Comparison of ENCODE assay signal across 8 cellular contexts in genomic region chrX:155262970-155263754, GRCh38. TPM values are rescaled to one million over a fixed set of nuclear protein-coding genes. Genes with fewer than 3 reads are reported as not detected.
DNase-seq lines count a peak whose midpoint lies in the region; ATAC-seq and TF ChIP-seq lines count a peak whose summit lies in the region.

No MANE protein-coding gene starts in this region.

- no peak for DNase-seq in activated naive CD4-positive, alpha-beta T cell treated with anti-CD3 and anti-CD28 coated beads, Interleukin-2, amount 50 U/mL, for 72 hours (ENCODE audit: low spot score in 2 of 2)
- DNase-seq in HEK293T (ENCODE audit: extremely low spot score) (no peak), DMS79 treated with DMSO at 0.1 percent for 48 hours (lab: John Stamatoyannopoulos, UW) (no peak), NCI-H524 (lab: John Stamatoyannopoulos, UW) (no peak), ACHN (no peak)

- peak overlapping the region; percentile 69 to 83 (median 79) for H3K4me3 Mint-ChIP-seq in nephron

- ATAC-seq in GM18502 (IDR thresholded peaks at IDR 0.05; ENCODE audit: poor library complexity, unreplicated experiment) (peak; percentile 36), HG03378 (IDR thresholded peaks at IDR 0.05; ENCODE audit: unreplicated experiment) (peak; percentile 34)
- ATAC-seq in activated naive CD4-positive, alpha-beta T cell treated with anti-CD3 and anti-CD28 coated beads, Interleukin-2, amount 50 U/mL, for 72 hours, result peak; percentile 24 to 44

- no peaks in the 10 kb centered on the region for H3K4me1 Mint-ChIP-seq in nephron

- H3K27ac Mint-ChIP-seq in activated naive CD4-positive, alpha-beta T cell treated with anti-CD3 and anti-CD28 coated beads, Interleukin-2, amount 50 U/mL, for 72 hours, result peak overlapping the region; percentile 82 to 90
- H3K27ac Mint-ChIP-seq in nephron, result no peak overlapping the region

- no peaks in the 10 kb centered on the region for H3K9me3 Mint-ChIP-seq in activated naive CD4-positive, alpha-beta T cell treated with anti-CD3 and anti-CD28 coated beads, Interleukin-2, amount 50 U/mL, for 72 hours
- peaks cover 5% of the 10 kb centered on the region for H3K9me3 Mint-ChIP-seq in nephron

- in situ Hi-C loops in ACHN (cut with HindIII; ENCODE audit: low pct_ligation_motif_present, low pct_unique_long_range_greater_than_20kb, low sequenced_read_pairs), result no loop called here

- CTCF ChIA-PET in HEK293T (lab: Yijun Ruan, JAX), result no interaction called here

- peaks cover 4 to 11% of the 10 kb centered on the region in 2 donors for H3K36me3 Mint-ChIP-seq in activated naive CD4-positive, alpha-beta T cell treated with anti-CD3 and anti-CD28 coated beads, Interleukin-2, amount 50 U/mL, for 72 hours
- H3K36me3 Mint-ChIP-seq in nephron (ENCODE audit: low read depth), result no peaks in the 10 kb centered on the region

- H3K27me3 Mint-ChIP-seq in nephron (ENCODE audit: low read depth), result no peaks in the 10 kb centered on the region

- TF ChIP-seq CTCF in nephron (IDR thresholded peaks at IDR 0.05; ENCODE audit: unreplicated experiment in 3 of 3), result no peak

- POLR2A ChIA-PET in HEK293T (lab: Yijun Ruan, JAX), result no interaction called here

TF ChIP-seq in HEK293T, 16 proteins besides CTCF, POLR2A, EP300 and RAD21:
- TF ChIP-seq ARNT (IDR thresholded peaks at IDR 0.05) (no peak), BHLHE40 (IDR thresholded peaks at IDR 0.05; ENCODE audit: borderline replicate concordance) (no peak), LEF1 (IDR thresholded peaks at IDR 0.05; ENCODE audit: borderline replicate concordance) (no peak), NFRKB (IDR thresholded peaks at IDR 0.05) (no peak), ZNF384 (IDR thresholded peaks at IDR 0.05) (no peak), HDGF (IDR thresholded peaks at IDR 0.05; ENCODE audit: borderline replicate concordance) (no peak), TARDBP (IDR thresholded peaks at IDR 0.05) (no peak), PKNOX1 (IDR thresholded peaks at IDR 0.05) (no peak), SUZ12 (IDR thresholded peaks at IDR 0.05) (no peak)

RNA-seq across cellular contexts. Expression of gene RAB39B, which starts 1.1 kb away (rescaled TPM):
- total RNA-seq in activated naive CD4-positive, alpha-beta T cell treated with anti-CD3 and anti-CD28 coated beads, Interleukin-2, amount 50 U/mL, for 72 hours, result 10 to 100 TPM in 1 of 2 donors, 1 to 10 TPM in 1; 8.3 to 13.4 TPM

RNA-seq across cellular contexts. Expression of gene VBP1, which starts 46.9 kb away (rescaled TPM):
- 100 to 1,000 TPM in 1 of 2 donors, 10 to 100 TPM in 1; 82.3 to 144 TPM for total RNA-seq in activated naive CD4-positive, alpha-beta T cell treated with anti-CD3 and anti-CD28 coated beads, Interleukin-2, amount 50 U/mL, for 72 hours

Comparison
In these comparisons a context has a peak if more than half of its experiments do, and no peak if none do; other contexts are left out.
1. H3K27ac Mint-ChIP-seq: peak in activated naive CD4-positive, alpha-beta T cell treated with anti-CD3 and anti-CD28 coated beads, Interleukin-2, amount 50 U/mL, for 72 hours (2 of 2); none in nephron (0 of 3).
2. Peak in every context shown above with its lines, with median percentiles within 50 percentile points of each other: ATAC-seq.